In genomic region chr15:67197364-67197695, GRCh38 we compare ENCODE assay signal across 13 cellular contexts. TPM values are rescaled to one million over a fixed set of nuclear protein-coding genes. Genes with fewer than 3 reads are reported as not detected.
DNase-seq lines count a peak whose midpoint lies in the region; ATAC-seq and TF ChIP-seq lines count a peak whose summit lies in the region.
"Had no signal": no experiment of that assay in that cellular context is flagged by ENCODE, and none has a peak within 500 bp of the region (broad histone marks: within the 10 kb centered on the region; RNA-seq: fewer than 3 reads in every experiment).

No MANE protein-coding gene starts in this region.

- CTCF ChIA-PET in CD4-positive, alpha-beta T cell (lab: Charles Lee): no interaction called here

- TF ChIP-seq EP300 in ovary (IDR thresholded peaks at IDR 0.05): no peak

- intact Hi-C loops in CD4-positive, alpha-beta T cell (cut with DNase I, micrococcal nuclease): no loop called here
- intact Hi-C loops in colonic mucosa (cut with DNase I) (no loop called here), ovary (cut with DNase I) (no loop called here), sciatic nerve (cut with DNase I) (no loop called here)

- H3K4me1 Mint-ChIP-seq in CD4-positive, alpha-beta T cell (ENCODE audit: low read depth): peaks cover 9% of the 10 kb centered on the region
- peaks cover 79% of the 10 kb centered on the region for H3K4me1 Mint-ChIP-seq in HFFc6 (ENCODE audit: low read depth)
- H3K4me1 Mint-ChIP-seq in nephron progenitor cell: peaks cover 52% of the 10 kb centered on the region

- 84 to 89% (median 87%) methylated on average over 2 of the region's 2 CpGs for WGBS in ovary, 3 donors

- H3K27me3 Mint-ChIP-seq in CD4-positive, alpha-beta T cell: no peaks in the 10 kb centered on the region
- H3K27me3 Mint-ChIP-seq in HFFc6 (ENCODE audit: insufficient read depth) (peaks cover 43% of the 10 kb centered on the region), nephron progenitor cell (ENCODE audit: low read depth, poor library complexity) (no peaks in the 10 kb centered on the region)

- no peak overlapping the region for H3K9ac ChIP-seq in colonic mucosa (ENCODE audit: low read depth in 2 of 2, low read length in 2 of 2)

- no peaks in the 10 kb centered on the region for H3K9me3 ChIP-seq in CD4-positive, alpha-beta T cell (ENCODE audit: control insufficient read depth, low read length)
- H3K9me3 ChIP-seq in colonic mucosa (no peaks in the 10 kb centered on the region), ovary (no peaks in the 10 kb centered on the region)

- H3K4me3 ChIP-seq in colonic mucosa (no peak overlapping the region), ovary (no peak overlapping the region)

- no peak for TF ChIP-seq CTCF in CD4-positive, alpha-beta T cell (IDR thresholded peaks at IDR 0.05)
- TF ChIP-seq CTCF in HFFc6 (IDR thresholded peaks at IDR 0.05): no peak
- no peak for TF ChIP-seq CTCF in colonic mucosa (IDR thresholded peaks at IDR 0.05)
- TF ChIP-seq CTCF in nephron progenitor cell (IDR thresholded peaks at IDR 0.05): no peak
- no peak for TF ChIP-seq CTCF in ovary (IDR thresholded peaks at IDR 0.05)

- no peak overlapping the region for H3K4me3 Mint-ChIP-seq in CD4-positive, alpha-beta T cell
- H3K4me3 Mint-ChIP-seq in HFFc6 (peak overlapping the region; percentile 21), nephron progenitor cell (no peak overlapping the region)

- no peak for TF ChIP-seq POLR2A in ovary (IDR thresholded peaks at IDR 0.05)

- ATAC-seq in CD4-positive, alpha-beta T cell (ENCODE audit: poor library complexity): no peak
- no peak for ATAC-seq in sciatic nerve

- POLR2A ChIA-PET in CD4-positive, alpha-beta T cell (lab: Charles Lee): no interaction called here

- peak overlapping the region; percentile 54 for H3K27ac Mint-ChIP-seq in CD4-positive, alpha-beta T cell
- peak overlapping the region; percentile 79 for H3K27ac Mint-ChIP-seq in HFFc6
- H3K27ac Mint-ChIP-seq in nephron progenitor cell: peak overlapping the region; percentile 33

- peaks cover 67% of the 10 kb centered on the region for H3K36me3 Mint-ChIP-seq in CD4-positive, alpha-beta T cell (ENCODE audit: low read depth)
- peaks cover 76% of the 10 kb centered on the region for H3K36me3 Mint-ChIP-seq in HFFc6 (ENCODE audit: low read depth)
- H3K36me3 Mint-ChIP-seq in nephron progenitor cell (ENCODE audit: low read depth): peaks cover 66% of the 10 kb centered on the region

- H3K9me3 Mint-ChIP-seq in CD4-positive, alpha-beta T cell: no peaks in the 10 kb centered on the region
- H3K9me3 Mint-ChIP-seq in HFFc6 (peaks cover 8% of the 10 kb centered on the region; the same call in 1 of the 2 replicates), nephron progenitor cell (no peaks in the 10 kb centered on the region)

- H3K4me1 ChIP-seq in colonic mucosa (no peaks in the 10 kb centered on the region), ovary (ENCODE audit: insufficient read depth) (peaks cover 24% of the 10 kb centered on the region)

- H3K36me3 ChIP-seq in colonic mucosa: no peaks in the 10 kb centered on the region
- no peaks in the 10 kb centered on the region for H3K36me3 ChIP-seq in ovary

- H3K27ac ChIP-seq in CD4-positive, alpha-beta T cell (ENCODE audit: low read depth, low read length): no peak overlapping the region
- H3K27ac ChIP-seq in colonic mucosa (peak overlapping the region; percentile 1), ovary (no peak overlapping the region)
- H3K27ac ChIP-seq: epithelial cell of prostate had no signal

- no peaks in the 10 kb centered on the region for H3K27me3 ChIP-seq in CD4-positive, alpha-beta T cell (ENCODE audit: control insufficient read depth, insufficient read depth, low read length)
- H3K27me3 ChIP-seq in colonic mucosa (no peaks in the 10 kb centered on the region), ovary (no peaks in the 10 kb centered on the region)

- DNase-seq in CD4-positive, alpha-beta T cell: no peak
- DNase-seq in HFFc6: no peak
- DNase-seq in colonic mucosa: no peak
- DNase-seq in nephron progenitor cell: no peak
- no peak for DNase-seq in ovary
- no peak for DNase-seq in SK-N-DZ (ENCODE audit: low spot score)
- DNase-seq in sciatic nerve (ENCODE audit: low spot score): no peak
- DNase-seq in iPS-NIHi11 (ENCODE audit: low spot score): no peak
- DNase-seq: activated CD4-positive, alpha-beta T cell treated with anti-CD3 and anti-CD28 coated beads for 4 hours; activated gamma-delta T cell treated with Interleukin-2 at 50 U/mL for 16 hours; C1 segment of cervical spinal cord; cerebellar nuclear complex had no signal

RNA-seq across cellular contexts. Expression of gene AAGAB, which starts 57.1 kb away (rescaled TPM):
- 10 to 100 TPM; 14.2 to 15.6 TPM for total RNA-seq in CD4-positive, alpha-beta T cell
- total RNA-seq in HFFc6 (2021; fragmentation: NEBNext Ultra II Directional; extraction: Animal tissue kit (Norgen Biotek cat#: 25700)): 10 to 100 TPM; 41.0 to 45.7 (median 42.0) TPM
- total RNA-seq in colonic mucosa (10 to 100 TPM; 57.6 to 58.3 TPM), ovary (10 to 100 TPM; 17.8 to 37.1 (median 22.8) TPM), sciatic nerve (23.2 TPM)
- 10 to 100 TPM in 1 of 2 donors, 1 to 10 TPM in 1; 7.8 to 25.3 TPM for polyA plus RNA-seq in ovary
- 48.8 and 50.9 TPM in 2 replicates for polyA plus RNA-seq in SK-N-DZ (2014; cell fraction: cytosol; rRNA removed)
- polyA plus RNA-seq in SK-N-DZ (2014; cell fraction: nucleus; rRNA removed): 27.0 and 33.0 TPM in 2 replicates

RNA-seq across cellular contexts. Expression of gene IQCH, which starts 57.3 kb away (rescaled TPM):
- 1 to 10 TPM in 1 of 2 experiments, under 1 TPM in 1; 0.85 to 1.3 TPM for total RNA-seq in CD4-positive, alpha-beta T cell
- 1 to 10 TPM; 1.1 to 2.2 (median 1.5) TPM for total RNA-seq in HFFc6 (2021; fragmentation: NEBNext Ultra II Directional; extraction: Animal tissue kit (Norgen Biotek cat#: 25700))
- total RNA-seq in colonic mucosa: 1 to 10 TPM in 1 of 2 donors, under 1 TPM in 1; 0.93 to 2.2 TPM
- 1 to 10 TPM in 3 of 7 donors, under 1 TPM in 4; 0.56 to 10.0 (median 0.95) TPM for total RNA-seq in ovary
- polyA plus RNA-seq in ovary: under 1 TPM; 0.54 to 0.78 TPM
- polyA plus RNA-seq in SK-N-DZ (2014; cell fraction: cytosol; rRNA removed): 4.7 and 7.8 TPM in 2 replicates
- 1.6 and 5.3 TPM in 2 replicates for polyA plus RNA-seq in SK-N-DZ (2014; cell fraction: nucleus; rRNA removed)
- total RNA-seq in sciatic nerve: 2.1 TPM
